ENCODE assay signal across 3 cellular contexts in genomic region chr6:168490757-168491156, GRCh38.
"Had no signal": no experiment of that assay in that cellular context is flagged by ENCODE, and none has a peak within 500 bp of the region (broad histone marks: within the 10 kb centered on the region; RNA-seq: fewer than 3 reads in every experiment).

No MANE protein-coding gene starts in this region.

- ATAC-seq: GM12878 had no signal

- DNase-seq: GDM1, GF-D8 had no signal

- H3K4me3 ChIP-seq: GM12878 had no signal
